1 cellular context compared by ENCODE assay signal in genomic region chr4:74517996-74518395, GRCh38.
TF ChIP-seq lines count a peak whose summit lies in the region.

No MANE protein-coding gene starts in this region.

TF ChIP-seq in IMR-90, 13 proteins besides CTCF, POLR2A, EP300 and RAD21 (continued from another document):
- TF ChIP-seq USF2 (IDR thresholded peaks at IDR 0.05; ENCODE audit: low read depth, low read length) (no peak), MAZ (IDR thresholded peaks at IDR 0.05; ENCODE audit: borderline replicate concordance, low read depth, low read length) (no peak), NFE2L2 (IDR thresholded peaks at IDR 0.05; ENCODE audit: low read depth, low read length) (no peak), RCOR1 (IDR thresholded peaks at IDR 0.05; ENCODE audit: insufficient replicate concordance, low read length) (no peak), CHD1 (IDR thresholded peaks at IDR 0.05; ENCODE audit: low read depth, low read length) (no peak), ELK1 (IDR thresholded peaks at IDR 0.05; ENCODE audit: borderline replicate concordance, low read depth, low read length) (no peak), SMC3 (IDR thresholded peaks at IDR 0.05; ENCODE audit: low read depth, low read length) (no peak), CEBPB (IDR thresholded peaks at IDR 0.05; ENCODE audit: low read depth, low read length) (no peak)
